Comparison of ENCODE assay signal across 9 cellular contexts in genomic region chrX:140701480-140701879, GRCh38.
DNase-seq lines count a peak whose midpoint lies in the region; ATAC-seq lines count a peak whose summit lies in the region.
"Had no signal": no experiment of that assay in that cellular context is flagged by ENCODE, and none has a peak within 500 bp of the region (broad histone marks: within the 10 kb centered on the region; RNA-seq: fewer than 3 reads in every experiment).

No MANE protein-coding gene starts in this region.

- no peak overlapping the region for H3K4me3 Mint-ChIP-seq in T-helper 2 cell treated with Interferon-gamma antibody and Interleukin-4, amounts not matched to agents 5 μg/mL and 100 μg/mL, for 36 hours
- H3K4me3 Mint-ChIP-seq: immature natural killer cell had no signal

- H3K4me1 Mint-ChIP-seq in T-helper 2 cell treated with Interferon-gamma antibody and Interleukin-4, amounts not matched to agents 5 μg/mL and 100 μg/mL, for 36 hours (ENCODE audit: low read depth) = no peaks in the 10 kb centered on the region
- H3K4me1 Mint-ChIP-seq: immature natural killer cell had no signal

- ATAC-seq in GM18909 (IDR thresholded peaks at IDR 0.05; ENCODE audit: poor library complexity, unreplicated experiment) (peak; percentile 83), GM21723 (IDR thresholded peaks at IDR 0.05; ENCODE audit: unreplicated experiment) (no peak)

- no peaks in the 10 kb centered on the region for H3K36me3 Mint-ChIP-seq in T-helper 2 cell treated with Interferon-gamma antibody and Interleukin-4, amounts not matched to agents 5 μg/mL and 100 μg/mL, for 36 hours (ENCODE audit: low read depth)
- H3K36me3 Mint-ChIP-seq: immature natural killer cell had no signal

- H3K27me3 Mint-ChIP-seq in T-helper 2 cell treated with Interferon-gamma antibody and Interleukin-4, amounts not matched to agents 5 μg/mL and 100 μg/mL, for 36 hours (ENCODE audit: low read depth) = no peaks in the 10 kb centered on the region

- H3K27ac Mint-ChIP-seq in T-helper 2 cell treated with Interferon-gamma antibody and Interleukin-4, amounts not matched to agents 5 μg/mL and 100 μg/mL, for 36 hours = no peak overlapping the region
- H3K27ac Mint-ChIP-seq: immature natural killer cell had no signal

- no peaks in the 10 kb centered on the region for H3K9me3 Mint-ChIP-seq in T-helper 2 cell treated with Interferon-gamma antibody and Interleukin-4, amounts not matched to agents 5 μg/mL and 100 μg/mL, for 36 hours
- H3K9me3 Mint-ChIP-seq: immature natural killer cell had no signal

- DNase-seq in Ammon's horn (ENCODE audit: low spot score) (peak; percentile 64), RKO (ENCODE audit: low spot score) (peak; percentile 61), iris pigment epithelial cell (ENCODE audit: low read depth) (peak; percentile 15), NCI-H526 treated with DMSO at 0.1 percent for 48 hours (lab: John Stamatoyannopoulos, UW) (no peak), NCI-H187 treated with DMSO at 0.1 percent for 48 hours (lab: John Stamatoyannopoulos, UW) (no peak)
- DNase-seq in T-helper 2 cell treated with Interferon-gamma antibody and Interleukin-4, amounts not matched to agents 5 μg/mL and 100 μg/mL, for 36 hours (ENCODE audit: low spot score) = no peak
- DNase-seq: immature natural killer cell had no signal

Comparison
In these comparisons a context has a peak if more than half of its experiments do, and no peak if none do; other contexts are left out.
1. DNase-seq: peak in Ammon's horn (single experiment), RKO (single experiment) and iris pigment epithelial cell (single experiment); none in NCI-H526 treated with DMSO at 0.1 percent for 48 hours (single experiment), T-helper 2 cell treated with Interferon-gamma antibody and Interleukin-4, amounts not matched to agents 5 μg/mL and 100 μg/mL, for 36 hours (single experiment) and NCI-H187 treated with DMSO at 0.1 percent for 48 hours (single experiment).